Comparison of ENCODE assay signal across 1 cellular context in genomic region chr16:20898938-20899502, GRCh38.
TF ChIP-seq lines count a peak whose summit lies in the region.

No MANE protein-coding gene starts in this region.

TF ChIP-seq in HepG2, 621 proteins besides CTCF, POLR2A, EP300 and RAD21 (continued from another document):
- TF ChIP-seq ZBTB34 (CRISPR knock-in tag; IDR thresholded peaks at IDR 0.05): no peak
- no peak for TF ChIP-seq SP5 (CRISPR knock-in tag; IDR thresholded peaks at IDR 0.05; ENCODE audit: borderline replicate concordance, low read depth)
- TF ChIP-seq ZNF772 (CRISPR knock-in tag; IDR thresholded peaks at IDR 0.05): no peak
- no peak for TF ChIP-seq HDAC1 (CRISPR knock-in tag; IDR thresholded peaks at IDR 0.05)
- no peak for TF ChIP-seq ZNF280B (CRISPR knock-in tag; IDR thresholded peaks at IDR 0.05; ENCODE audit: borderline replicate concordance)
- TF ChIP-seq RARG (CRISPR knock-in tag; IDR thresholded peaks at IDR 0.05; ENCODE audit: low read depth): peak; percentile 19; the same call in 1 of the 2 replicates
- TF ChIP-seq MAF1 (CRISPR knock-in tag; IDR thresholded peaks at IDR 0.05; ENCODE audit: borderline replicate concordance): no peak
- peak; percentile 18; the same call in 1 of the 2 replicates for TF ChIP-seq JUNB (CRISPR knock-in tag; IDR thresholded peaks at IDR 0.05; ENCODE audit: borderline replicate concordance)
- no peak for TF ChIP-seq DNMT1 (CRISPR knock-in tag; IDR thresholded peaks at IDR 0.05)
- no peak for TF ChIP-seq SOX5 (CRISPR knock-in tag; IDR thresholded peaks at IDR 0.05; ENCODE audit: borderline replicate concordance)
- TF ChIP-seq MBNL3 (CRISPR knock-in tag; conservative IDR thresholded peaks at IDR 0.05): no peak
- TF ChIP-seq PRDM4 (CRISPR knock-in tag; IDR thresholded peaks at IDR 0.05; ENCODE audit: borderline replicate concordance): no peak
- TF ChIP-seq ZFY (CRISPR knock-in tag; IDR thresholded peaks at IDR 0.05): no peak
- peak in 1 of 2 experiments; percentile 32; a peak in 1 of 4 replicates for TF ChIP-seq MAFK (conservative IDR thresholded peaks at IDR 0.05 in 1 of 2, IDR thresholded peaks at IDR 0.05 in 1 of 2; ENCODE audit: low read length in 2 of 2)
- TF ChIP-seq PRDM15 (CRISPR knock-in tag; IDR thresholded peaks at IDR 0.05): 0 out of 2 replicates have a peak, but pooled peaks have one; percentile 8
